In the genomic region with DNA sequence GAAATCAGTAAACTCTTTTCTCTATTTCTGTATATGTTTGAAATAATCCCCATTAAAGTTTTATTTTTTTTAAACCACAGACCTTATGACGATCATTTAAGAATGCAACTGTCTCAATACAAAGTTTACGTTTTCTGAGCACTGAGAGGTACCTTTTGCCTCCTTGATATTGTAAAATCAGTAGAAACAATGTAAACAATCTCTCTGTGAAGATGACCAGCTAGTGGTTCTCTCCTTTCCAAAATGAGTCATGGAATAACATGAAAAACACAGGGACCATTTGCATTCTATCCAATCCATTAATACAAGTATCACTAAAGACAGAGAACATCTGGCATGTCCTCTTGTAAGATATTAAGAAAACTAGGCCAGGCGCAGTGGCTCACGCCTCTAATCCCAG, we compare ENCODE assay signal across 33 cellular contexts.
"Had no signal": no experiment of that assay in that cellular context is flagged by ENCODE, and none has a peak within 500 bp of the region (broad histone marks: within the 10 kb centered on the region; RNA-seq: fewer than 3 reads in every experiment).

No MANE protein-coding gene starts in this region.

- DNase-seq: activated B cell treated with CpG ODN at 0.5 μM for 24 hours; activated CD4-positive, alpha-beta T cell treated with anti-CD3 and anti-CD28 coated beads for 48 hours; activated CD4-positive, alpha-beta T cell treated with anti-CD3 and anti-CD28 coated beads, Interleukin-2, amount 50 U/mL, for 1 hour; activated CD4-positive, alpha-beta T cell treated with anti-CD3 and anti-CD28 coated beads, Interleukin-2, amount 50 U/mL, for 48 hours; activated CD8-positive, alpha-beta memory T cell treated with anti-CD3 and anti-CD28 coated beads for 24 hours; activated CD8-positive, alpha-beta T cell treated with anti-CD3 and anti-CD28 coated beads for 36 hours; activated effector memory CD4-positive, alpha-beta T cell treated with Interleukin-2 at 50 U/mL for 16 hours; activated naive CD4-positive, alpha-beta T cell treated with anti-CD3 and anti-CD28 coated beads for 36 hours; activated naive CD8-positive, alpha-beta T cell treated with anti-CD3 and anti-CD28 coated beads for 36 hours; activated naive CD8-positive, alpha-beta T cell treated with anti-CD3 and anti-CD28 coated beads, Interleukin-2, amount 50 U/mL, for 24 hours; activated T-cell treated with anti-CD3 and anti-CD28 coated beads, Interleukin-2, amount 50 U/mL, for 4 hours; adrenal gland; amygdala; aorta; body of pancreas; central memory CD4-positive, alpha-beta T cell; cerebellar nuclear complex; colonic mucosa; effector CD8-positive, alpha-beta T cell; esophagus squamous epithelium; foreskin melanocyte; heart right ventricle; T-helper 1 cell; T-helper 17 cell; T1000; WERI-Rb-1 had no signal

- H3K9me3 ChIP-seq: adrenal gland, body of pancreas, colonic mucosa, esophagus squamous epithelium, gastroesophageal sphincter, heart right ventricle had no signal

- H3K27ac ChIP-seq: adrenal gland, body of pancreas, cardiac muscle cell, colonic mucosa, epithelial cell of prostate, esophagus squamous epithelium, gastroesophageal sphincter, heart right ventricle, WERI-Rb-1 had no signal

- ATAC-seq: activated CD4-positive, CD25-positive, alpha-beta regulatory T cell treated with anti-CD3 and anti-CD28 coated beads, Interleukin-2, amount 50 U/mL, for 24 hours; activated CD8-positive, alpha-beta T cell treated with anti-CD3 and anti-CD28 coated beads for 36 hours; activated naive CD8-positive, alpha-beta T cell treated with anti-CD3 and anti-CD28 coated beads, Interleukin-2, amount 50 U/mL, for 24 hours; activated T-cell treated with anti-CD3 and anti-CD28 coated beads, Interleukin-2, amount 50 U/mL, for 4 hours; activated T-helper 17 cell treated with anti-CD3 and anti-CD28 coated beads, Interleukin-2, amount 50 U/mL, for 72 hours; body of pancreas; gastroesophageal sphincter; heart right ventricle; T-helper 17 cell had no signal

- H3K36me3 ChIP-seq: adrenal gland, cardiac muscle cell, colonic mucosa had no signal

- H3K4me3 ChIP-seq: adrenal gland, body of pancreas, cardiac muscle cell, colonic mucosa, esophagus squamous epithelium, gastroesophageal sphincter, heart right ventricle had no signal

- FAIRE-seq: endometrium, endothelial cell of umbilical vein had no signal

- H3K27me3 ChIP-seq: adrenal gland, body of pancreas, cardiac muscle cell, colonic mucosa, esophagus squamous epithelium, gastroesophageal sphincter, heart right ventricle had no signal

- H3K4me1 ChIP-seq: adrenal gland, body of pancreas, colonic mucosa, esophagus squamous epithelium, gastroesophageal sphincter, heart right ventricle had no signal
